ENCODE assay signal across 13 cellular contexts in genomic region chr2:237118025-237118424, GRCh38. TPM values are rescaled to one million over a fixed set of nuclear protein-coding genes. Genes with fewer than 3 reads are reported as not detected.
DNase-seq lines count a peak whose midpoint lies in the region; TF ChIP-seq lines count a peak whose summit lies in the region.
"Had no signal": no experiment of that assay in that cellular context is flagged by ENCODE, and none has a peak within 500 bp of the region (broad histone marks: within the 10 kb centered on the region; RNA-seq: fewer than 3 reads in every experiment).

No MANE protein-coding gene starts in this region.

- no peak overlapping the region for H3K27ac ChIP-seq in osteoblast (ENCODE audit: low read depth, low read length)
- H3K27ac ChIP-seq in WERI-Rb-1, result no peak overlapping the region
- H3K27ac ChIP-seq: pancreas had no signal

- H3K9me3 ChIP-seq in osteoblast (ENCODE audit: low read depth, low read length), result no peaks in the 10 kb centered on the region
- H3K9me3 ChIP-seq in WERI-Rb-1 (ENCODE audit: severe bottlenecking), result no peaks in the 10 kb centered on the region
- H3K9me3 ChIP-seq: pancreas had no signal

- TF ChIP-seq CTCF in fibroblast of mammary gland (conservative IDR thresholded peaks at IDR 0.05; ENCODE audit: control insufficient read depth, insufficient read depth, low read depth, low read length), result no peak
- TF ChIP-seq CTCF in GM13977 (IDR thresholded peaks at IDR 0.05; ENCODE audit: extremely low read depth, insufficient read depth, missing control alignments), result no peak
- no peak for TF ChIP-seq CTCF in osteoblast (IDR thresholded peaks at IDR 0.05; ENCODE audit: extremely low read depth, low read depth, low read length)
- no peak for TF ChIP-seq CTCF in WERI-Rb-1 (IDR thresholded peaks at IDR 0.05; ENCODE audit: low read depth, low read length)

- H3K4me2 ChIP-seq in osteoblast (ENCODE audit: insufficient read depth, low read length), result no peak overlapping the region

- H3K36me3 ChIP-seq in osteoblast (ENCODE audit: insufficient read depth, low read length), result no peaks in the 10 kb centered on the region
- H3K36me3 ChIP-seq in WERI-Rb-1, result no peaks in the 10 kb centered on the region
- H3K36me3 ChIP-seq: pancreas had no signal

- in situ Hi-C loops in GM13977 (cut with MboI; ENCODE audit: low pct_unique_long_range_greater_than_20kb, low sequenced_read_pairs, unreplicated experiment), result no loop called here

- no peaks in the 10 kb centered on the region for H3K4me1 ChIP-seq in osteoblast (ENCODE audit: insufficient read depth, low read length)
- H3K4me1 ChIP-seq: pancreas had no signal

- DNase-seq in A172 (ENCODE audit: low spot score), result peak; percentile 55
- peak; percentile 69 for DNase-seq in HCEC 1CT
- peak; percentile 57 for DNase-seq in RPMI7951 (ENCODE audit: low read depth)
- peak; percentile 94 for DNase-seq in fibroblast of mammary gland (ENCODE audit: low read depth)
- DNase-seq in activated T-cell treated with anti-CD3 and anti-CD28 coated beads for 4 hours, result no peak
- DNase-seq in GM13977 (ENCODE audit: low spot score), result no peak
- no peak for DNase-seq in osteoblast (ENCODE audit: insufficient read length, low spot score, missing footprints)
- DNase-seq in WERI-Rb-1, result no peak
- DNase-seq: activated CD4-positive, alpha-beta T cell treated with anti-CD3 and anti-CD28 coated beads for 4 hours; activated T-cell treated with anti-CD3 and anti-CD28 coated beads, Interleukin-2, amount 50 U/mL, for 1 hour; amniotic stem cell; MM.1S; pancreas had no signal

- H4K20me1 ChIP-seq in osteoblast (ENCODE audit: insufficient read depth, low read length), result no peaks in the 10 kb centered on the region

- H2AFZ ChIP-seq in osteoblast (ENCODE audit: low read length), result no peak overlapping the region

- H3K27me3 ChIP-seq in osteoblast (ENCODE audit: insufficient read depth, low read length) (no peaks in the 10 kb centered on the region), WERI-Rb-1 (ENCODE audit: insufficient read depth, low read depth, severe bottlenecking) (no peaks in the 10 kb centered on the region)
- H3K27me3 ChIP-seq: pancreas had no signal

- H3K4me3 ChIP-seq in fibroblast of mammary gland (ENCODE audit: control insufficient read depth, low read depth, low read length), result no peak overlapping the region
- no peak overlapping the region for H3K4me3 ChIP-seq in osteoblast (ENCODE audit: insufficient read depth, low read length)
- no peak overlapping the region for H3K4me3 ChIP-seq in WERI-Rb-1 (ENCODE audit: low read depth, low read length)
- H3K4me3 ChIP-seq: pancreas had no signal

- no peaks in the 10 kb centered on the region for H3K79me2 ChIP-seq in osteoblast (ENCODE audit: insufficient read depth, low read length)

RNA-seq across cellular contexts. Expression of gene COPS8, which starts 32.3 kb away (rescaled TPM):
- total RNA-seq in A172 (2014; rRNA removed; shearing (Covaris generic)), result 160 and 268 TPM in 2 replicates
- total RNA-seq in RPMI7951 (2014; rRNA removed; shearing (Covaris generic)), result 261 and 316 TPM in 2 replicates
- 91.2 and 98.4 TPM in 2 replicates for total RNA-seq in osteoblast

Comparison
In these comparisons a context has a peak if more than half of its experiments do, and no peak if none do; other contexts are left out.
1. DNase-seq: peak in A172 (single experiment), HCEC 1CT (single experiment), RPMI7951 (single experiment) and fibroblast of mammary gland (single experiment); none in activated T-cell treated with anti-CD3 and anti-CD28 coated beads for 4 hours (single experiment), GM13977 (single experiment), osteoblast (single experiment) and WERI-Rb-1 (single experiment).